In the genomic region with DNA sequence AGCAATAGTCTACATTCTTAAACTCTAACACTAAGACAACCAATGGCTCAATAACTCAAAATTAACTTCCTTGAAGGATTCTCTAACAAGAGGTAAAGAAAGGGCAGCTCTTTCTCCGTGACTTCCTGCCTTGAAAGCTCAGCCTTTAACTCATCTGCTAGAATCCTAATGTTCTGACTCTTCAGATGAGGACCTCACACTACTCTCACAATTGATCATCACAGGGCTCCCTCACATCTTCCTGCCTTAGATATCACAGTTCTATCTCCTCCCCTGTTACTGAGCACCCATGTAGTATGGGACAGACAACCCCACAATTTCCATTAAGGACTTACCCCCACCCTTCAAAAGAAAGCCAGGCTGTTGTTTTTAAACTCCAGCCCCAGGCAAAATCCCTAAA, we compare ENCODE assay signal across 1 cellular context.
TF ChIP-seq lines count a peak whose summit lies in the region.

No MANE protein-coding gene starts in this region.

TF ChIP-seq in IMR-90, 13 proteins besides CTCF, POLR2A, EP300 and RAD21:
- no peak for TF ChIP-seq FOS (IDR thresholded peaks at IDR 0.05; ENCODE audit: low read depth, low read length)
- TF ChIP-seq CHD1 (IDR thresholded peaks at IDR 0.05; ENCODE audit: low read depth, low read length), result no peak
- TF ChIP-seq RCOR1 (IDR thresholded peaks at IDR 0.05; ENCODE audit: insufficient replicate concordance, low read length), result no peak
- TF ChIP-seq MAFK (IDR thresholded peaks at IDR 0.05; ENCODE audit: low read depth, low read length), result no peak
- no peak for TF ChIP-seq SMC3 (IDR thresholded peaks at IDR 0.05; ENCODE audit: low read depth, low read length)
- no peak for TF ChIP-seq MXI1 (IDR thresholded peaks at IDR 0.05; ENCODE audit: borderline replicate concordance, low read depth, low read length)
- no peak for TF ChIP-seq NFE2L2 (IDR thresholded peaks at IDR 0.05; ENCODE audit: low read depth, low read length)
- TF ChIP-seq, protein P1, sequence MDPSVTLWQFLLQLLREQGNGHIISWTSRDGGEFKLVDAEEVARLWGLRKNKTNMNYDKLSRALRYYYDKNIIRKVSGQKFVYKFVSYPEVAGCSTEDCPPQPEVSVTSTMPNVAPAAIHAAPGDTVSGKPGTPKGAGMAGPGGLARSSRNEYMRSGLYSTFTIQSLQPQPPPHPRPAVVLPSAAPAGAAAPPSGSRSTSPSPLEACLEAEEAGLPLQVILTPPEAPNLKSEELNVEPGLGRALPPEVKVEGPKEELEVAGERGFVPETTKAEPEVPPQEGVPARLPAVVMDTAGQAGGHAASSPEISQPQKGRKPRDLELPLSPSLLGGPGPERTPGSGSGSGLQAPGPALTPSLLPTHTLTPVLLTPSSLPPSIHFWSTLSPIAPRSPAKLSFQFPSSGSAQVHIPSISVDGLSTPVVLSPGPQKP (IDR thresholded peaks at IDR 0.05; ENCODE audit: borderline replicate concordance, low read depth, low read length), result no peak
